8 cellular contexts compared by ENCODE assay signal in the genomic region with DNA sequence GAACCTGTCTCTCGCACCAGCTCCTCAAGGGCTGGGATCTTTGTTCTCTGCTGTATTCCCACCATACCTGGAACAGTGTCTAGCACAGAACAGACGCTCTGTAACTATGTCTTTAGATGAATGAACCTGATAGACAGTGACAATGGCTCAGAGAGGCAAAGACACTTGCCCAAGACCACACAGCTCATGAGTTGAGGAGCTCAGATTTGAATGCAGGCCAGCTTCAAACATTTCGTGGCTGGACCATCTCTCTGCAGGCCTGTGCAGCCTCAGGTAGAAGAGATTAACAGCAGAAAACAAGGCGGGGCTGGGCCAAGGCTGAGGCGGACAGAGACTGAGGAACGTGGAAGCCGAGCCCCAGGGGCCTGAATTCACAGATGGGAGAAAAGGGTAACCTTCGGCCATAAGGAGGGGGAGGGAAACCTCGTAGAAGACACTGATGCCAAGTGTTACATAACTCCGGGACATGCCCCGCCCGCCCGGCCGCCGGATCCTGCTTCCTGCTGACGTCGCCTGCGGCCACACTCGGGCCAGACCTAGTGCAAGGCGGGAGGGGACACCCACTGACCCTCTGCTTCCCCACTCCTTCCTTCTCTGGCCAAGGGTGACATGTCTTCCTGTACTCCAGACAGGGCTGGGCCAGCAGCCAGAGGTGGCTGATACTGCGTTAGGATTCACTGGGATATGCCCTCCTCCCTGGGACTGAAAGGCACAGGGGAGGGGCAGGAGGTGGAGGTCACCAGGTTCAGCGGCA.
DNase-seq lines count a peak whose midpoint lies in the region; ATAC-seq and TF ChIP-seq lines count a peak whose summit lies in the region.

No MANE protein-coding gene starts in this region.

- in situ Hi-C loops in mammary epithelial cell (cut with MboI; ENCODE audit: low sequenced_read_pairs in 2 of 2): no loop called here

- H3K4me1 ChIP-seq in mammary epithelial cell (ENCODE audit: insufficient read depth, low read length) (peaks cover 59% of the 10 kb centered on the region), subcutaneous abdominal adipose tissue (ENCODE audit: control insufficient read depth in 5 of 5, insufficient read depth in 5 of 5, low read length in 5 of 5) (peaks cover 19 to 70% (median 57%) of the 10 kb centered on the region in 5 donors)

- 26% methylated on average over 9 of the region's 22 CpGs for WGBS in mammary epithelial cell (ENCODE audit: low coverage, missing lambda C conversion rate)

- H3K4me3 ChIP-seq in mammary epithelial cell (replicated peaks in 1 of 3; ENCODE audit: insufficient read depth in 1 of 3, low read depth in 2 of 3, low read length in 3 of 3) (no peak overlapping the region), subcutaneous abdominal adipose tissue (ENCODE audit: low read depth in 1 of 5, low read length in 5 of 5) (peak overlapping the region in 3 of 5 donors; percentile 8 to 37 (median 31))

- CTCF ChIA-PET in mammary epithelial cell (lab: Charles Lee; ENCODE audit: low non-redundant PET): interaction anchor here (0.6 kb wide), 1 partner anchor 335 kb away, joined by 4 read pairs; no protein-coding TSS in a partner anchor

- H3K9me3 ChIP-seq in mammary epithelial cell (replicated peaks; ENCODE audit: insufficient read depth, low read length) (no peaks in the 10 kb centered on the region), subcutaneous abdominal adipose tissue (ENCODE audit: control insufficient read depth in 5 of 5, low read length in 5 of 5) (no peaks in the 10 kb centered on the region)

- H3K36me3 ChIP-seq in mammary epithelial cell (ENCODE audit: insufficient read depth, low read length) (peaks cover 3% of the 10 kb centered on the region), subcutaneous abdominal adipose tissue (ENCODE audit: control insufficient read depth in 5 of 5, insufficient read depth in 5 of 5, low read length in 5 of 5) (peaks cover 0 to 60% (median 47%) of the 10 kb centered on the region in 5 donors)

- peak overlapping the region; percentile 53 for H3K4me2 ChIP-seq in mammary epithelial cell (ENCODE audit: insufficient read depth, low read depth, low read length)

- no peak for TF ChIP-seq CTCF in mammary epithelial cell (conservative IDR thresholded peaks at IDR 0.05 in 1 of 2, IDR thresholded peaks at IDR 0.05 in 1 of 2; ENCODE audit: extremely low read depth in 1 of 2, insufficient read depth in 1 of 2, low read depth in 1 of 2, low read length in 2 of 2)

- intact Hi-C loops in mammary epithelial cell (cut with micrococcal nuclease): loop anchor here (10.0 kb wide), 1 partner anchor 183 kb away; the partner anchor contains the start of gene NCOR2

- no peak overlapping the region for H2AFZ ChIP-seq in mammary epithelial cell (ENCODE audit: low read depth, low read length)

- peaks cover 8% of the 10 kb centered on the region for H3K79me2 ChIP-seq in mammary epithelial cell (ENCODE audit: insufficient read depth, low read length)

- no peaks in the 10 kb centered on the region for H4K20me1 ChIP-seq in mammary epithelial cell (ENCODE audit: insufficient read depth, low read length)

- no peak overlapping the region for H3K9ac ChIP-seq in mammary epithelial cell (ENCODE audit: insufficient read depth, low read length)
- peak overlapping the region in 4 of 5 donors; percentile 21 to 60 (median 52) for H3K9ac ChIP-seq in subcutaneous abdominal adipose tissue (ENCODE audit: low read length in 5 of 5)

- dilution Hi-C loops in mammary epithelial cell (cut with HindIII; ENCODE audit: low sequenced_read_pairs): no loop called here

- no TSS peak for BruUV-seq in mammary epithelial cell (replicated peaks; lab: Mats Ljungman, UMichigan)

- H3K27me3 ChIP-seq in mammary epithelial cell (ENCODE audit: insufficient read depth, low read length): no peaks in the 10 kb centered on the region
- H3K27me3 ChIP-seq in layer of hippocampus (ENCODE audit: control insufficient read depth, insufficient read depth, low read length): no peaks in the 10 kb centered on the region
- no peaks in the 10 kb centered on the region for H3K27me3 ChIP-seq in subcutaneous abdominal adipose tissue (ENCODE audit: control insufficient read depth in 5 of 5, insufficient read depth in 4 of 5, low read length in 5 of 5)

- H3K27ac ChIP-seq in mammary epithelial cell (ENCODE audit: insufficient read depth, low read depth, low read length) (no peak overlapping the region), layer of hippocampus (ENCODE audit: low read depth, low read length) (peak overlapping the region; percentile 80), subcutaneous abdominal adipose tissue (ENCODE audit: low read depth, low read length) (peak overlapping the region; percentile 82)

- ATAC-seq in GM21447 (IDR thresholded peaks at IDR 0.05; ENCODE audit: unreplicated experiment): no peak
- ATAC-seq in GM19328 (IDR thresholded peaks at IDR 0.05; ENCODE audit: unreplicated experiment): no peak
- no peak for ATAC-seq in HG03139 (IDR thresholded peaks at IDR 0.05; ENCODE audit: unreplicated experiment)

- DNase-seq in HT1080 (ENCODE audit: low read depth): peak; percentile 76
- peak; percentile 44 for DNase-seq in mammary epithelial cell
- DNase-seq in NCI-H146 treated with DMSO at 0.1 percent for 48 hours (lab: John Stamatoyannopoulos, UW; ENCODE audit: unreplicated experiment): no peak

Comparison
In these comparisons a context has a peak if more than half of its experiments do, and no peak if none do; other contexts are left out.
1. H3K4me3 ChIP-seq: peak in subcutaneous abdominal adipose tissue (3 of 5); none in mammary epithelial cell (0 of 3).